In genomic region chr10:128087884-128088695, GRCh38 we compare ENCODE assay signal across 9 cellular contexts. TPM values are rescaled to one million over a fixed set of nuclear protein-coding genes. Genes with fewer than 3 reads are reported as not detected.
DNase-seq lines count a peak whose midpoint lies in the region; TF ChIP-seq lines count a peak whose summit lies in the region.
"Had no signal": no experiment of that assay in that cellular context is flagged by ENCODE, and none has a peak within 500 bp of the region (broad histone marks: within the 10 kb centered on the region; RNA-seq: fewer than 3 reads in every experiment).

No MANE protein-coding gene starts in this region.

- no peak for DNase-seq in brain microvascular endothelial cell
- peak; percentile 63 for DNase-seq in mesendoderm
- DNase-seq in NCI-H774 (lab: John Stamatoyannopoulos, UW): no peak
- DNase-seq in T-helper 2 cell treated with Interferon-gamma antibody and Interleukin-4, amounts not matched to agents 5 μg/mL and 100 μg/mL, for 36 hours (ENCODE audit: low spot score): no peak
- no peak for DNase-seq in stimulated activated CD4-positive, alpha-beta T cell treated with anti-CD3 and anti-CD28 coated beads, Interleukin-12 subunit alpha, Interleukin-12 subunit beta, amount 100 ng/mL, for 4 hours

- H3K27ac Mint-ChIP-seq in T-helper 2 cell treated with Interferon-gamma antibody and Interleukin-4, amounts not matched to agents 5 μg/mL and 100 μg/mL, for 36 hours: no peak overlapping the region

- H3K9me3 Mint-ChIP-seq in T-helper 2 cell treated with Interferon-gamma antibody and Interleukin-4, amounts not matched to agents 5 μg/mL and 100 μg/mL, for 36 hours: no peaks in the 10 kb centered on the region

- H3K36me3 ChIP-seq in brain microvascular endothelial cell (replicated peaks) (peaks cover 3% of the 10 kb centered on the region), mesendoderm (ENCODE audit: control insufficient read depth, insufficient read depth, low read length) (no peaks in the 10 kb centered on the region)
- H3K36me3 ChIP-seq: SJSA1 had no signal

- no peaks in the 10 kb centered on the region for H3K79me1 ChIP-seq in mesendoderm (ENCODE audit: low read length)

- H3K9ac ChIP-seq in mesendoderm (ENCODE audit: low read length): no peak overlapping the region
- H3K9ac ChIP-seq: KMS-11 had no signal

- H3K27ac ChIP-seq in brain microvascular endothelial cell (no peak overlapping the region), mesendoderm (ENCODE audit: low read depth, low read length) (no peak overlapping the region)
- H3K27ac ChIP-seq: KMS-11, SJSA1 had no signal

- H3K4me1 Mint-ChIP-seq in T-helper 2 cell treated with Interferon-gamma antibody and Interleukin-4, amounts not matched to agents 5 μg/mL and 100 μg/mL, for 36 hours (ENCODE audit: low read depth): peaks cover 1% of the 10 kb centered on the region

- H3K4me2 ChIP-seq in mesendoderm (ENCODE audit: low read length): no peak overlapping the region
- H3K4me2 ChIP-seq: KMS-11 had no signal

- H3K27me3 Mint-ChIP-seq in T-helper 2 cell treated with Interferon-gamma antibody and Interleukin-4, amounts not matched to agents 5 μg/mL and 100 μg/mL, for 36 hours (ENCODE audit: low read depth): no peaks in the 10 kb centered on the region

- H3K4me3 Mint-ChIP-seq in T-helper 2 cell treated with Interferon-gamma antibody and Interleukin-4, amounts not matched to agents 5 μg/mL and 100 μg/mL, for 36 hours: no peak overlapping the region

- no peak overlapping the region for H3K23ac ChIP-seq in mesendoderm (ENCODE audit: low read length)

- no peaks in the 10 kb centered on the region for H3K79me2 ChIP-seq in mesendoderm (ENCODE audit: control insufficient read depth, insufficient read depth, low read length)

- TF ChIP-seq CTCF in GM12872 (IDR thresholded peaks at IDR 0.05; ENCODE audit: insufficient read depth, low read depth, low read length) (peak; percentile 32; the same call in 1 of the 3 replicates), brain microvascular endothelial cell (IDR thresholded peaks at IDR 0.05; ENCODE audit: low read depth, low read length, missing control alignments) (peak; percentile 35)

- H2BK120ac ChIP-seq in mesendoderm (ENCODE audit: low read depth, low read length): no peak overlapping the region

- WGBS in mesendoderm (ENCODE audit: extremely low coverage, insufficient coverage, low lambda C conversion rate): no CpG with 5 or more reads among the region's 12 CpGs

- H3K56ac ChIP-seq in mesendoderm (ENCODE audit: low read length): no peak overlapping the region

- H2BK5ac ChIP-seq in mesendoderm (ENCODE audit: low read length): no peak overlapping the region

- H4K5ac ChIP-seq in mesendoderm (ENCODE audit: low read length): no peak overlapping the region

- no peak overlapping the region for H3K18ac ChIP-seq in mesendoderm (ENCODE audit: low read length)

- H2BK15ac ChIP-seq in mesendoderm (replicated peaks; ENCODE audit: low read depth): no peak overlapping the region

- no peaks in the 10 kb centered on the region for H3K27me3 ChIP-seq in brain microvascular endothelial cell (replicated peaks)
- no peaks in the 10 kb centered on the region for H3K27me3 ChIP-seq in mesendoderm (ENCODE audit: insufficient read depth, low read length, poor library complexity)
- H3K27me3 ChIP-seq: SJSA1 had no signal

- H3K36me3 Mint-ChIP-seq in T-helper 2 cell treated with Interferon-gamma antibody and Interleukin-4, amounts not matched to agents 5 μg/mL and 100 μg/mL, for 36 hours (ENCODE audit: low read depth): peaks cover 6% of the 10 kb centered on the region

- H4K8ac ChIP-seq in mesendoderm (ENCODE audit: low read depth, low read length): no peak overlapping the region

- H3K4me3 ChIP-seq in brain microvascular endothelial cell (ENCODE audit: low read depth, low read length) (no peak overlapping the region), mesendoderm (ENCODE audit: low read length) (no peak overlapping the region)
- H3K4me3 ChIP-seq: SJSA1 had no signal

- no peak for TF ChIP-seq EP300 in Ishikawa (IDR thresholded peaks at IDR 0.05; ENCODE audit: borderline replicate concordance)

- 0 out of 2 replicates have a peak, but pooled peaks have one; percentile 12 for TF ChIP-seq RAD21 in Ishikawa (IDR thresholded peaks at IDR 0.05; ENCODE audit: low read depth)

- in situ Hi-C loops in brain microvascular endothelial cell (cut with HindIII; ENCODE audit: low pct_ligation_motif_present, low sequenced_read_pairs): no loop called here

- H3K4ac ChIP-seq in mesendoderm (ENCODE audit: low read depth, low read length): no peak overlapping the region

- no peak overlapping the region for H2AK5ac ChIP-seq in mesendoderm (ENCODE audit: low read length)

- no peaks in the 10 kb centered on the region for H3K4me1 ChIP-seq in mesendoderm (ENCODE audit: control insufficient read depth, low read depth, low read length)
- H3K4me1 ChIP-seq: SJSA1 had no signal

TF ChIP-seq in Ishikawa, 13 proteins besides CTCF, POLR2A, EP300 and RAD21:
- TF ChIP-seq MAX (IDR thresholded peaks at IDR 0.05) (no peak), CEBPB (IDR thresholded peaks at IDR 0.05) (no peak)

RNA-seq across cellular contexts. Expression of gene MKI67, which starts 38.1 kb away (rescaled TPM):
- polyA plus RNA-seq in mesendoderm (2013, experiment 1 of 2): 30.3 TPM
- 29.7 TPM for polyA plus RNA-seq in mesendoderm (2013, experiment 2 of 2)
